27 cellular contexts compared by ENCODE assay signal in genomic region chr1:56248138-56248537, GRCh38.
DNase-seq lines count a peak whose midpoint lies in the region; ATAC-seq, FAIRE-seq and TF ChIP-seq lines count a peak whose summit lies in the region.
"Had no signal": no experiment of that assay in that cellular context is flagged by ENCODE, and none has a peak within 500 bp of the region (broad histone marks: within the 10 kb centered on the region; RNA-seq: fewer than 3 reads in every experiment).

No MANE protein-coding gene starts in this region.

- peaks cover 6% of the 10 kb centered on the region for H3K4me1 Mint-ChIP-seq in mesothelial cell of epicardium
- H3K4me1 Mint-ChIP-seq in activated CD4-positive, alpha-beta T cell treated with anti-CD3 and anti-CD28 coated beads for 36 hours = no peaks in the 10 kb centered on the region
- H3K4me1 Mint-ChIP-seq: CD8-positive, alpha-beta memory T cell had no signal

- no peak for ATAC-seq in activated CD4-positive, alpha-beta T cell treated with anti-CD3 and anti-CD28 coated beads for 36 hours
- ATAC-seq: A549 had no signal

- H3K4me1 ChIP-seq in kidney (ENCODE audit: control insufficient read depth in 1 of 2, insufficient read depth in 1 of 2, low read depth in 1 of 2, low read length in 2 of 2) = no peaks in the 10 kb centered on the region
- H3K4me1 ChIP-seq: A549, BE2C, HAP-1 had no signal

- CTCF ChIA-PET in activated CD4-positive, alpha-beta T cell treated with anti-CD3 and anti-CD28 coated beads for 36 hours (lab: Charles Lee) = no interaction called here

- intact Hi-C loops in kidney (cut with DNase I) = no loop called here
- intact Hi-C loops in activated CD4-positive, alpha-beta T cell treated with anti-CD3 and anti-CD28 coated beads for 36 hours (cut with DNase I, micrococcal nuclease) = no loop called here

- no peak overlapping the region for H3K27ac ChIP-seq in kidney (ENCODE audit: low read depth in 2 of 2, low read length in 2 of 2)
- H3K27ac ChIP-seq: 22Rv1, A549 had no signal

- H3K9ac ChIP-seq in kidney (ENCODE audit: low read length in 2 of 2) = no peak overlapping the region

- no peak overlapping the region for H3K4me3 Mint-ChIP-seq in mesothelial cell of epicardium
- no peak overlapping the region for H3K4me3 Mint-ChIP-seq in activated CD4-positive, alpha-beta T cell treated with anti-CD3 and anti-CD28 coated beads for 36 hours
- H3K4me3 Mint-ChIP-seq: CD4-positive, alpha-beta T cell; CD8-positive, alpha-beta memory T cell; HFFc6 had no signal

- DNase-seq in kidney = no peak
- no peak for DNase-seq in mesothelial cell of epicardium (ENCODE audit: low spot score in 2 of 2, unreplicated experiment in 2 of 2)
- no peak for DNase-seq in occipital lobe (lab: John Stamatoyannopoulos, UW)
- no peak for DNase-seq in activated CD4-positive, alpha-beta T cell treated with anti-CD3 and anti-CD28 coated beads for 36 hours
- no peak for DNase-seq in MG63
- DNase-seq: ACHN; AML-193; BE2C; CD4-positive, alpha-beta T cell; CD8-positive, alpha-beta memory T cell; DMS 273 treated with DMSO at 0.1 percent for 48 hours; DMS79; EL; GF-D8; GOT3; HFFc6 had no signal

- H3K9me3 ChIP-seq in kidney (ENCODE audit: control insufficient read depth in 1 of 2, low read length in 2 of 2) = no peaks in the 10 kb centered on the region
- H3K9me3 ChIP-seq in MG63 = no peaks in the 10 kb centered on the region
- H3K9me3 ChIP-seq: A549, BE2C, HAP-1 had no signal

- TF ChIP-seq CTCF in kidney (IDR thresholded peaks at IDR 0.05; ENCODE audit: borderline replicate concordance, extremely low read depth, insufficient read depth) = no peak
- no peak for TF ChIP-seq CTCF in mesothelial cell of epicardium (IDR thresholded peaks at IDR 0.05; ENCODE audit: unreplicated experiment)

- H3K27me3 Mint-ChIP-seq in mesothelial cell of epicardium (ENCODE audit: low read depth) = no peaks in the 10 kb centered on the region
- no peaks in the 10 kb centered on the region for H3K27me3 Mint-ChIP-seq in activated CD4-positive, alpha-beta T cell treated with anti-CD3 and anti-CD28 coated beads for 36 hours
- H3K27me3 Mint-ChIP-seq: CD8-positive, alpha-beta memory T cell had no signal

- no peak overlapping the region for H3K27ac Mint-ChIP-seq in mesothelial cell of epicardium
- H3K27ac Mint-ChIP-seq in activated CD4-positive, alpha-beta T cell treated with anti-CD3 and anti-CD28 coated beads for 36 hours = no peak overlapping the region
- H3K27ac Mint-ChIP-seq: CD4-positive, alpha-beta T cell; CD8-positive, alpha-beta memory T cell; HFFc6 had no signal

- no peak overlapping the region for H3K4me3 ChIP-seq in kidney (ENCODE audit: low read length in 2 of 2)
- H3K4me3 ChIP-seq in MG63 = no peak overlapping the region
- H3K4me3 ChIP-seq: A549; BLaER1 treated with 17β-estradiol and CSF1 and Interleukin-3, amounts not matched to agents 10 nM and 100 nM; HAP-1 had no signal

- no peaks in the 10 kb centered on the region for H3K27me3 ChIP-seq in MG63
- H3K27me3 ChIP-seq: BE2C had no signal

- H3K9me3 Mint-ChIP-seq in mesothelial cell of epicardium = no peaks in the 10 kb centered on the region
- no peaks in the 10 kb centered on the region for H3K9me3 Mint-ChIP-seq in activated CD4-positive, alpha-beta T cell treated with anti-CD3 and anti-CD28 coated beads for 36 hours (ENCODE audit: low read depth)
- H3K9me3 Mint-ChIP-seq: CD4-positive, alpha-beta T cell had no signal

- no peaks in the 10 kb centered on the region for H3K36me3 Mint-ChIP-seq in mesothelial cell of epicardium
- H3K36me3 Mint-ChIP-seq in activated CD4-positive, alpha-beta T cell treated with anti-CD3 and anti-CD28 coated beads for 36 hours (ENCODE audit: low read depth) = no peaks in the 10 kb centered on the region
- H3K36me3 Mint-ChIP-seq: CD14-positive monocyte; CD8-positive, alpha-beta memory T cell had no signal

- FAIRE-seq in A204.1 (lab: Jason Lieb, UNC) (peak; percentile 70), TTC549 (lab: Jason Lieb, UNC) (peak; percentile 42), endometrium (lab: Jason Lieb, UNC) (peak; percentile 90), kidney (lab: Jason Lieb, UNC) (peak; percentile 95)
- FAIRE-seq: A549, D721Med, GM12891, GM18507 had no signal

- POLR2A ChIA-PET in activated CD4-positive, alpha-beta T cell treated with anti-CD3 and anti-CD28 coated beads for 36 hours (lab: Charles Lee) = no interaction called here

- H3K36me3 ChIP-seq in kidney (ENCODE audit: control insufficient read depth in 1 of 2, insufficient read depth in 2 of 2, low read length in 2 of 2) (no peaks in the 10 kb centered on the region), MG63 (no peaks in the 10 kb centered on the region)
- H3K36me3 ChIP-seq: BE2C; BLaER1 treated with 17β-estradiol and CSF1 and Interleukin-3, amounts not matched to agents 10 nM and 100 nM; HAP-1 had no signal
